35 cellular contexts compared by ENCODE assay signal in genomic region chr13:30031488-30031887, GRCh38.
"Had no signal": no experiment of that assay in that cellular context is flagged by ENCODE, and none has a peak within 500 bp of the region (broad histone marks: within the 10 kb centered on the region; RNA-seq: fewer than 3 reads in every experiment).

No MANE protein-coding gene starts in this region.

- H3K4me3 ChIP-seq: MG63 had no signal

- DNase-seq: Karpas-422, Kasumi-1, MG63, MM.1S, MV-4-11, NCI-H1048, NCI-H1092, NCI-H1092 treated with DMSO at 0.1 percent for 48 hours, NCI-H1105, NCI-H1105 treated with DMSO at 0.1 percent for 48 hours, NCI-H1417, NCI-H1417 treated with DMSO at 0.1 percent for 48 hours, NCI-H1436, NCI-H1436 treated with DMSO at 0.1 percent for 48 hours, NCI-H146, NCI-H1694, NCI-H1694 treated with DMSO at 0.1 percent for 48 hours, NCI-H187, NCI-H187 treated with DMSO at 0.1 percent for 48 hours, NCI-H1930, NCI-H2029, NCI-H2029 treated with DMSO at 0.1 percent for 48 hours, NCI-H2081, NCI-H2081 treated with DMSO at 0.1 percent for 48 hours, NCI-H2107, NCI-H2171, NCI-H2171 treated with DMSO at 0.1 percent for 48 hours, NCI-H2227 treated with DMSO at 0.1 percent for 48 hours, NCI-H226, NCI-H345, NCI-H446, NCI-H446 treated with DMSO at 0.1 percent for 48 hours, NCI-H510A, NCI-H510A treated with DMSO at 0.1 percent for 48 hours, NCI-H524 had no signal

- H3K9me3 ChIP-seq: MG63 had no signal

- H3K36me3 ChIP-seq: MG63 had no signal

- H3K27me3 ChIP-seq: MG63 had no signal
